ENCODE assay signal across 8 cellular contexts in genomic region chr9:76441551-76442322, GRCh38. TPM values are rescaled to one million over a fixed set of nuclear protein-coding genes. Genes with fewer than 3 reads are reported as not detected.
DNase-seq lines count a peak whose midpoint lies in the region; ATAC-seq and TF ChIP-seq lines count a peak whose summit lies in the region.

No MANE protein-coding gene starts in this region.

- no peak overlapping the region for H3K27ac ChIP-seq in adrenal gland

- no peak overlapping the region for H3K4me3 ChIP-seq in adrenal gland

- DNase-seq in NCI-H2107 treated with DMSO at 0.1 percent for 48 hours (lab: John Stamatoyannopoulos, UW; ENCODE audit: unreplicated experiment) (peak; percentile 21), NCI-H2107 (lab: John Stamatoyannopoulos, UW) (no peak), DMS 273 (lab: John Stamatoyannopoulos, UW; ENCODE audit: unreplicated experiment) (no peak), putamen (ENCODE audit: low spot score) (no peak), adrenal gland (no peak)
- DNase-seq in activated T-cell treated with anti-CD3 and anti-CD28 coated beads, Interleukin-2, amount 50 U/mL, for 48 hours = peak; percentile 67 to 71
- DNase-seq in stimulated activated CD4-positive, alpha-beta T cell treated with anti-CD3 and anti-CD28 coated beads, Interleukin-15, amount 100 ng/mL, for 24 hours = peak; percentile 68

- H3K4me1 ChIP-seq in adrenal gland (replicated peaks in 1 of 2) = no peaks in the 10 kb centered on the region

- H3K27me3 ChIP-seq in adrenal gland = no peaks in the 10 kb centered on the region

- intact Hi-C loops in adrenal gland (cut with DNase I) = no loop called here

- TF ChIP-seq POLR2A in adrenal gland (IDR thresholded peaks at IDR 0.05) = no peak

- WGBS in adrenal gland, 4 donors = 86 to 92% (median 90%) methylated on average over 10 of the region's 10 CpGs

- H3K9me3 ChIP-seq in adrenal gland (replicated peaks in 1 of 3) = no peaks in the 10 kb centered on the region

- ATAC-seq in HG02981 (IDR thresholded peaks at IDR 0.05; ENCODE audit: unreplicated experiment) = peak; percentile 56

- no peaks in the 10 kb centered on the region for H3K36me3 ChIP-seq in adrenal gland (replicated peaks in 1 of 2)

- no peak for TF ChIP-seq CTCF in adrenal gland (IDR thresholded peaks at IDR 0.05)

RNA-seq across cellular contexts. Expression of gene GCNT1, which starts 17.2 kb away (rescaled TPM):
- 10 to 100 TPM in 1 of 8 donors, 1 to 10 TPM in 6, under 1 TPM in 1; 0.79 to 56.4 (median 3.9) TPM for total RNA-seq in adrenal gland
- polyA plus RNA-seq in adrenal gland = 1 to 10 TPM in 2 of 3 donors, under 1 TPM in 1; 0.77 to 1.3 (median 1.2) TPM

RNA-seq across cellular contexts. Expression of gene RFK, which starts 47.5 kb away (rescaled TPM):
- total RNA-seq in adrenal gland = 10 to 100 TPM; 10.3 to 29.0 (median 22.5) TPM
- 10 to 100 TPM in 1 of 3 donors, 1 to 10 TPM in 2; 8.1 to 48.5 (median 9.2) TPM for polyA plus RNA-seq in adrenal gland

Comparison
In these comparisons a context has a peak if more than half of its experiments do, and no peak if none do; other contexts are left out.
1. DNase-seq: peak in NCI-H2107 treated with DMSO at 0.1 percent for 48 hours (single experiment), activated T-cell treated with anti-CD3 and anti-CD28 coated beads, Interleukin-2, amount 50 U/mL, for 48 hours (2 of 2) and stimulated activated CD4-positive, alpha-beta T cell treated with anti-CD3 and anti-CD28 coated beads, Interleukin-15, amount 100 ng/mL, for 24 hours (single experiment); none in NCI-H2107 (single experiment), DMS 273 (single experiment), putamen (single experiment) and adrenal gland (0 of 7).